25 cellular contexts compared by ENCODE assay signal in genomic region chr7:128708235-128708634, GRCh38. TPM values are rescaled to one million over a fixed set of nuclear protein-coding genes. Genes with fewer than 3 reads are reported as not detected.
"Had no signal": no experiment of that assay in that cellular context is flagged by ENCODE, and none has a peak within 500 bp of the region (broad histone marks: within the 10 kb centered on the region; RNA-seq: fewer than 3 reads in every experiment).

No MANE protein-coding gene starts in this region.

- H3K4me3 ChIP-seq: lower lobe of right lung, sigmoid colon, smooth muscle cell, stomach, transverse colon, uterus had no signal

- H3K4me1 ChIP-seq: lower lobe of right lung, sigmoid colon, stomach, transverse colon, uterus had no signal

- H3K4me2 ChIP-seq: smooth muscle cell had no signal

- H3K27me3 ChIP-seq: sigmoid colon, stomach, uterus had no signal

- H3K9me3 Mint-ChIP-seq: activated B cell treated with CpG ODN at 0.5 μM for 24 hours; activated T-cell treated with anti-CD3 and anti-CD28 coated beads, Interleukin-2, amount 50 U/mL, for 4 hours; activated T-helper 2 cell treated with anti-CD3 and anti-CD28 coated beads, Interferon-gamma antibody, Interleukin-2, Interleukin-4, amounts not matched to agents 10 μg/mL and 5 μg/mL and 100 μg/mL, durations not matched to agents 14 hours and 24 hours and 36 hours; stimulated activated memory B cell treated with anti-CD40 and anti-IgM and Interleukin-4, amounts not matched to agents 10 μg/mL and 1 μg/mL and 100 μg/mL, for 72 hours had no signal

- H3K36me3 ChIP-seq: lower lobe of right lung, sigmoid colon, stomach, transverse colon, uterus had no signal

- H3K9me3 ChIP-seq: lower lobe of right lung, sigmoid colon, transverse colon, uterus had no signal

- H3K36me3 Mint-ChIP-seq: activated naive CD8-positive, alpha-beta T cell; naive thymus-derived CD4-positive, alpha-beta T cell; stimulated activated memory B cell treated with anti-CD40 and anti-IgM and Interleukin-4, amounts not matched to agents 10 μg/mL and 1 μg/mL and 100 μg/mL, for 72 hours had no signal

- ATAC-seq: activated T-cell treated with anti-CD3 and anti-CD28 coated beads, Interleukin-2, amount 50 U/mL, for 4 hours; lower lobe of right lung; naive thymus-derived CD4-positive, alpha-beta T cell; stimulated activated memory B cell treated with anti-CD40 and anti-IgM and Interleukin-4, amounts not matched to agents 10 μg/mL and 1 μg/mL and 100 μg/mL, for 72 hours had no signal

- H3K27ac Mint-ChIP-seq: activated B cell treated with CpG ODN at 0.5 μM for 24 hours; activated naive CD8-positive, alpha-beta T cell; activated T-helper 2 cell treated with anti-CD3 and anti-CD28 coated beads, Interferon-gamma antibody, Interleukin-2, Interleukin-4, amounts not matched to agents 10 μg/mL and 5 μg/mL and 100 μg/mL, durations not matched to agents 14 hours and 24 hours and 36 hours; naive thymus-derived CD4-positive, alpha-beta T cell; progenitor cell of endocrine pancreas; stimulated activated memory B cell treated with anti-CD40 and anti-IgM and Interleukin-4, amounts not matched to agents 10 μg/mL and 1 μg/mL and 100 μg/mL, for 72 hours had no signal

- H3K4me3 Mint-ChIP-seq: activated B cell treated with CpG ODN at 0.5 μM for 24 hours; activated naive CD8-positive, alpha-beta T cell; activated T-cell treated with anti-CD3 and anti-CD28 coated beads, Interleukin-2, amount 50 U/mL, for 4 hours; naive thymus-derived CD4-positive, alpha-beta T cell; neural crest cell; stimulated activated memory B cell treated with anti-CD40 and anti-IgM and Interleukin-4, amounts not matched to agents 10 μg/mL and 1 μg/mL and 100 μg/mL, for 72 hours had no signal

- H3K27ac ChIP-seq: lower lobe of right lung, sigmoid colon, stomach, transverse colon, uterus had no signal

- H3K4me1 Mint-ChIP-seq: activated B cell treated with CpG ODN at 0.5 μM for 24 hours; neural crest cell; stimulated activated memory B cell treated with anti-CD40 and anti-IgM and Interleukin-4, amounts not matched to agents 10 μg/mL and 1 μg/mL and 100 μg/mL, for 72 hours had no signal

- DNase-seq: activated B cell treated with CpG ODN at 0.5 μM for 24 hours; activated CD4-positive, alpha-beta T cell treated with anti-CD3 and anti-CD28 coated beads for 4 hours; activated CD4-positive, alpha-beta T cell treated with anti-CD3 and anti-CD28 coated beads, Interleukin-2, amount 50 U/mL, for 48 hours; activated CD8-positive, alpha-beta memory T cell treated with anti-CD3 and anti-CD28 coated beads, Interleukin-2, amount 50 U/mL, for 48 hours; activated naive CD4-positive, alpha-beta T cell; activated T-cell treated with anti-CD3 and anti-CD28 coated beads, Interleukin-2, amount 50 U/mL, for 4 hours; cortex of kidney; effector CD4-positive, alpha-beta T cell; erythroblast; foreskin fibroblast; lower lobe of right lung; naive thymus-derived CD4-positive, alpha-beta T cell; retina; sigmoid colon; stimulated activated CD4-positive, alpha-beta T cell treated with anti-CD3 and anti-CD28 coated beads, Interleukin-15, amount 100 ng/mL, for 24 hours; stomach; T-helper 9 cell; transverse colon; uterus had no signal

RNA-seq across cellular contexts. Expression of gene GARIN1A, which starts 36.1 kb away (rescaled TPM):
- polyA plus RNA-seq: naive thymus-derived CD4-positive, alpha-beta T cell had no signal
